Comparison of ENCODE assay signal across 8 cellular contexts in the genomic region with DNA sequence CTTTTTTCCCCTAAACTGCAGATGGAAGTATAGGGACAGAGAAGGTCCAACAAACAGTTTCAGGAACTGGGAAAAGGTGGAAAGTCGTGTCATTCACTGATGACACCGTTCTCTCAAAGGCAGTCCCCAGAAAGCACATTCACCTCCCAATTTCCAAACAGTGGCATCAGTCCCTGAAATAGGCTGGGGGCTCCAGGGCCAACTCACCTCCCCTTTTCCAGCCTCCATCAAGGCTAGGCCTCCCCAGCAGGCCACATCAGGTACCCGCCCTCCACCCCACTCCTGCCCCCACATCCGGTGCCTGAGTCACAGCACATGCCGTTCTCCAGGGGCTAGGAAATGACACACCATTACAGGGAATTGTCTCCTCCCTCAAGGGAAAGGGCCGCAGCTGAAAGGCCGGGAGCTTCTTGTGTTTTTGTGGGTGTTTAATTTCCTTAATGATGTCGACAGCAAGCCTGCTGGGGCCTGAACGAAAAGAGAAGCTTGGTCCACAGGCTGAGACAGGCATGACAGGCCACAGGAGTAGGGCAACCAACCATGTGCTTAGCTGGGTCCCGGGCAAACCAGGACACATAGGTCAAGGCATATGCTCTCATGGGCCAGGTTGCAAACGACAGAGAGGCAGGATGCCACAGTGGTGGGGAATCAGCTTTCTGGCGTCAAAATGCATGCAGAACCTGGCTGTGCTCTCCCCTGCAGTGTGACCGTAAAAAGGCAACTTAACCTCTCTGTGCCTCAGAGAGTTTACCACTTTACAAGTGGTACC. TPM values are rescaled to one million over a fixed set of nuclear protein-coding genes. Genes with fewer than 3 reads are reported as not detected.
DNase-seq lines count a peak whose midpoint lies in the region; ATAC-seq and TF ChIP-seq lines count a peak whose summit lies in the region.

No MANE protein-coding gene starts in this region.

- no peaks in the 10 kb centered on the region for H3K9me3 Mint-ChIP-seq in activated T-cell treated with anti-CD3 and anti-CD28 coated beads, Interleukin-2, amount 50 U/mL, for 4 hours
- H3K9me3 Mint-ChIP-seq in nephron progenitor cell = no peaks in the 10 kb centered on the region
- H3K9me3 Mint-ChIP-seq in stimulated activated naive CD8-positive, alpha-beta T cell treated with anti-CD3 and anti-CD28 coated beads, Interleukin-15, Interleukin-2, amounts not matched to agents 100 ng/mL and 50 ng/mL, for 24 hours = no peaks in the 10 kb centered on the region

- peaks cover 56% of the 10 kb centered on the region for H3K4me1 Mint-ChIP-seq in activated T-cell treated with anti-CD3 and anti-CD28 coated beads, Interleukin-2, amount 50 U/mL, for 4 hours (ENCODE audit: low read depth)
- H3K4me1 Mint-ChIP-seq in nephron progenitor cell = peaks cover 81% of the 10 kb centered on the region
- peaks cover 68% of the 10 kb centered on the region for H3K4me1 Mint-ChIP-seq in stimulated activated naive CD8-positive, alpha-beta T cell treated with anti-CD3 and anti-CD28 coated beads, Interleukin-15, Interleukin-2, amounts not matched to agents 100 ng/mL and 50 ng/mL, for 24 hours (ENCODE audit: low read depth)

- H3F3A ChIP-seq in OCI-LY1 (ENCODE audit: insufficient read depth, low read length) = no peaks in the 10 kb centered on the region

- H3K9me3 ChIP-seq in OCI-LY1 (ENCODE audit: low read length) = no peaks in the 10 kb centered on the region

- CTCF ChIA-PET in GM10248 (lab: Yijun Ruan, JAX) = interaction anchor here (1.2 to 3.2 kb wide), 5 partner anchors 12 to 303 kb away, joined by 3 to 14 read pairs (median 4); no protein-coding TSS in a partner anchor

- peaks cover 61% of the 10 kb centered on the region for H3K36me3 ChIP-seq in OCI-LY1 (ENCODE audit: insufficient read depth, low read length)

- H3K4me2 ChIP-seq in OCI-LY1 (ENCODE audit: low read length) = 0 out of 2 replicates have a peak overlapping the region, but pooled peaks have one; percentile 15

- H3K4me3 ChIP-seq in OCI-LY1 (ENCODE audit: low read depth, low read length, poor library complexity, severe bottlenecking) = no peak overlapping the region

- H3K9me2 ChIP-seq in OCI-LY1 (ENCODE audit: low read depth, low read length) = no peaks in the 10 kb centered on the region

- H2AFZ ChIP-seq in OCI-LY1 (ENCODE audit: low read length) = no peak overlapping the region

- H3K4me1 ChIP-seq in OCI-LY1 (ENCODE audit: insufficient read depth, low read length, severe bottlenecking) = peaks cover 36% of the 10 kb centered on the region

- no peak for TF ChIP-seq CTCF in OCI-LY1 (IDR thresholded peaks at IDR 0.05; ENCODE audit: low read length)
- TF ChIP-seq CTCF in nephron progenitor cell (IDR thresholded peaks at IDR 0.05) = no peak
- no peak for TF ChIP-seq CTCF in GM10248 (IDR thresholded peaks at IDR 0.05; ENCODE audit: control extremely low read depth, extremely low read depth, low read depth, missing control alignments)

- peak overlapping the region; percentile 47 for H3K27ac ChIP-seq in OCI-LY1 (ENCODE audit: low read depth, low read length, poor library complexity, severe bottlenecking)

- DNase-seq in GM04503 (ENCODE audit: low read depth) (peak; percentile 93), fibroblast of gingiva (ENCODE audit: low read depth) (peak; percentile 99), nephron progenitor cell (peak; percentile 13), GM10248 (ENCODE audit: extremely low spot score) (no peak), NCI-H748 (lab: John Stamatoyannopoulos, UW; ENCODE audit: unreplicated experiment) (no peak)
- peak; percentile 69 for DNase-seq in activated T-cell treated with anti-CD3 and anti-CD28 coated beads, Interleukin-2, amount 50 U/mL, for 4 hours

- ATAC-seq in activated T-cell treated with anti-CD3 and anti-CD28 coated beads, Interleukin-2, amount 50 U/mL, for 4 hours = peak; percentile 85 to 87

- H3K27me3 Mint-ChIP-seq in activated T-cell treated with anti-CD3 and anti-CD28 coated beads, Interleukin-2, amount 50 U/mL, for 4 hours (ENCODE audit: low read depth) = no peaks in the 10 kb centered on the region
- peaks cover under 1% of the 10 kb centered on the region for H3K27me3 Mint-ChIP-seq in nephron progenitor cell (ENCODE audit: low read depth, poor library complexity)
- no peaks in the 10 kb centered on the region for H3K27me3 Mint-ChIP-seq in stimulated activated naive CD8-positive, alpha-beta T cell treated with anti-CD3 and anti-CD28 coated beads, Interleukin-15, Interleukin-2, amounts not matched to agents 100 ng/mL and 50 ng/mL, for 24 hours

- POLR2A ChIA-PET in GM10248 (lab: Yijun Ruan, JAX) = no interaction called here

- H3K79me2 ChIP-seq in OCI-LY1 (ENCODE audit: insufficient read depth, low read length) = peaks cover 91% of the 10 kb centered on the region

- no peak overlapping the region for H3K4me3 Mint-ChIP-seq in activated T-cell treated with anti-CD3 and anti-CD28 coated beads, Interleukin-2, amount 50 U/mL, for 4 hours
- H3K4me3 Mint-ChIP-seq in nephron progenitor cell = peak overlapping the region; percentile 69
- H3K4me3 Mint-ChIP-seq in stimulated activated naive CD8-positive, alpha-beta T cell treated with anti-CD3 and anti-CD28 coated beads, Interleukin-15, Interleukin-2, amounts not matched to agents 100 ng/mL and 50 ng/mL, for 24 hours = peak overlapping the region; percentile 54

- H3K36me3 Mint-ChIP-seq in activated T-cell treated with anti-CD3 and anti-CD28 coated beads, Interleukin-2, amount 50 U/mL, for 4 hours (ENCODE audit: insufficient read depth) = peaks cover 5% of the 10 kb centered on the region
- peaks cover 5% of the 10 kb centered on the region for H3K36me3 Mint-ChIP-seq in nephron progenitor cell (ENCODE audit: low read depth)
- H3K36me3 Mint-ChIP-seq in stimulated activated naive CD8-positive, alpha-beta T cell treated with anti-CD3 and anti-CD28 coated beads, Interleukin-15, Interleukin-2, amounts not matched to agents 100 ng/mL and 50 ng/mL, for 24 hours (ENCODE audit: low read depth) = peaks cover 12% of the 10 kb centered on the region

- H3K9ac ChIP-seq in OCI-LY1 (ENCODE audit: low read length) = no peak overlapping the region; the same call in 1 of the 2 replicates

- peaks cover 3% of the 10 kb centered on the region; the same call in 1 of the 2 replicates for H4K20me1 ChIP-seq in OCI-LY1 (ENCODE audit: insufficient read depth, low read length)

- no peaks in the 10 kb centered on the region for H3K27me3 ChIP-seq in OCI-LY1 (ENCODE audit: insufficient read depth, low read length)

- peak overlapping the region; percentile 99 for H3K27ac Mint-ChIP-seq in nephron progenitor cell
- peak overlapping the region; percentile 95 for H3K27ac Mint-ChIP-seq in stimulated activated naive CD8-positive, alpha-beta T cell treated with anti-CD3 and anti-CD28 coated beads, Interleukin-15, Interleukin-2, amounts not matched to agents 100 ng/mL and 50 ng/mL, for 24 hours

RNA-seq across cellular contexts. Expression of a gene that starts 39.2 kb away (rescaled TPM):
- 10 to 100 TPM; 15.6 to 18.7 (median 17.5) TPM for total RNA-seq in activated T-cell treated with anti-CD3 and anti-CD28 coated beads, Interleukin-2, amount 50 U/mL, for 4 hours

Comparison
In these comparisons a context has a peak if more than half of its experiments do, and no peak if none do; other contexts are left out.
1. DNase-seq: peak in GM04503 (single experiment), activated T-cell treated with anti-CD3 and anti-CD28 coated beads, Interleukin-2, amount 50 U/mL, for 4 hours (single experiment), fibroblast of gingiva (single experiment) and nephron progenitor cell (single experiment); none in GM10248 (single experiment) and NCI-H748 (single experiment).